ENCODE assay signal across 2 cellular contexts in genomic region chr5:868599-869135, GRCh38.
TF ChIP-seq lines count a peak whose summit lies in the region.

No MANE protein-coding gene starts in this region.

TF ChIP-seq in K562, 482 proteins besides CTCF, POLR2A, EP300 and RAD21:
- no peak for TF ChIP-seq POU5F1 (IDR thresholded peaks at IDR 0.05; ENCODE audit: borderline replicate concordance, low read depth, low read length, partially characterized antibody)
- 0 out of 2 replicates have a peak, but pooled peaks have one; percentile 25 for TF ChIP-seq RBFOX2 (IDR thresholded peaks at IDR 0.05; ENCODE audit: low read depth, low read length)
- 0 out of 2 replicates have a peak, but pooled peaks have one; percentile 36 for TF ChIP-seq POLR2G (IDR thresholded peaks at IDR 0.05; ENCODE audit: low read depth, low read length)
- TF ChIP-seq, protein P1, sequence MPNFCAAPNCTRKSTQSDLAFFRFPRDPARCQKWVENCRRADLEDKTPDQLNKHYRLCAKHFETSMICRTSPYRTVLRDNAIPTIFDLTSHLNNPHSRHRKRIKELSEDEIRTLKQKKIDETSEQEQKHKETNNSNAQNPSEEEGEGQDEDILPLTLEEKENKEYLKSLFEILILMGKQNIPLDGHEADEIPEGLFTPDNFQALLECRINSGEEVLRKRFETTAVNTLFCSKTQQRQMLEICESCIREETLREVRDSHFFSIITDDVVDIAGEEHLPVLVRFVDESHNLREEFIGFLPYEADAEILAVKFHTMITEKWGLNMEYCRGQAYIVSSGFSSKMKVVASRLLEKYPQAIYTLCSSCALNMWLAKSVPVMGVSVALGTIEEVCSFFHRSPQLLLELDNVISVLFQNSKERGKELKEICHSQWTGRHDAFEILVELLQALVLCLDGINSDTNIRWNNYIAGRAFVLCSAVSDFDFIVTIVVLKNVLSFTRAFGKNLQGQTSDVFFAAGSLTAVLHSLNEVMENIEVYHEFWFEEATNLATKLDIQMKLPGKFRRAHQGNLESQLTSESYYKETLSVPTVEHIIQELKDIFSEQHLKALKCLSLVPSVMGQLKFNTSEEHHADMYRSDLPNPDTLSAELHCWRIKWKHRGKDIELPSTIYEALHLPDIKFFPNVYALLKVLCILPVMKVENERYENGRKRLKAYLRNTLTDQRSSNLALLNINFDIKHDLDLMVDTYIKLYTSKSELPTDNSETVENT (CRISPR knock-in tag; IDR thresholded peaks at IDR 0.05): no peak
- TF ChIP-seq GTF2A2 (tag; IDR thresholded peaks at IDR 0.05): no peak
- TF ChIP-seq PHB2 (IDR thresholded peaks at IDR 0.05; ENCODE audit: low read depth): no peak
- TF ChIP-seq, protein P2, sequence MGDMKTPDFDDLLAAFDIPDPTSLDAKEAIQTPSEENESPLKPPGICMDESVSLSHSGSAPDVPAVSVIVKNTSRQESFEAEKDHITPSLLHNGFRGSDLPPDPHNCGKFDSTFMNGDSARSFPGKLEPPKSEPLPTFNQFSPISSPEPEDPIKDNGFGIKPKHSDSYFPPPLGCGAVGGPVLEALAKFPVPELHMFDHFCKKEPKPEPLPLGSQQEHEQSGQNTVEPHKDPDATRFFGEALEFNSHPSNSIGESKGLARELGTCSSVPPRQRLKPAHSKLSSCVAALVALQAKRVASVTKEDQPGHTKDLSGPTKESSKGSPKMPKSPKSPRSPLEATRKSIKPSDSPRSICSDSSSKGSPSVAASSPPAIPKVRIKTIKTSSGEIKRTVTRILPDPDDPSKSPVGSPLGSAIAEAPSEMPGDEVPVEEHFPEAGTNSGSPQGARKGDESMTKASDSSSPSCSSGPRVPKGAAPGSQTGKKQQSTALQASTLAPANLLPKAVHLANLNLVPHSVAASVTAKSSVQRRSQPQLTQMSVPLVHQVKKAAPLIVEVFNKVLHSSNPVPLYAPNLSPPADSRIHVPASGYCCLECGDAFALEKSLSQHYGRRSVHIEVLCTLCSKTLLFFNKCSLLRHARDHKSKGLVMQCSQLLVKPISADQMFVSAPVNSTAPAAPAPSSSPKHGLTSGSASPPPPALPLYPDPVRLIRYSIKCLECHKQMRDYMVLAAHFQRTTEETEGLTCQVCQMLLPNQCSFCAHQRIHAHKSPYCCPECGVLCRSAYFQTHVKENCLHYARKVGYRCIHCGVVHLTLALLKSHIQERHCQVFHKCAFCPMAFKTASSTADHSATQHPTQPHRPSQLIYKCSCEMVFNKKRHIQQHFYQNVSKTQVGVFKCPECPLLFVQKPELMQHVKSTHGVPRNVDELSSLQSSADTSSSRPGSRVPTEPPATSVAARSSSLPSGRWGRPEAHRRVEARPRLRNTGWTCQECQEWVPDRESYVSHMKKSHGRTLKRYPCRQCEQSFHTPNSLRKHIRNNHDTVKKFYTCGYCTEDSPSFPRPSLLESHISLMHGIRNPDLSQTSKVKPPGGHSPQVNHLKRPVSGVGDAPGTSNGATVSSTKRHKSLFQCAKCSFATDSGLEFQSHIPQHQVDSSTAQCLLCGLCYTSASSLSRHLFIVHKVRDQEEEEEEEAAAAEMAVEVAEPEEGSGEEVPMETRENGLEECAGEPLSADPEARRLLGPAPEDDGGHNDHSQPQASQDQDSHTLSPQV (IDR thresholded peaks at IDR 0.05): no peak
- TF ChIP-seq, protein P3, sequence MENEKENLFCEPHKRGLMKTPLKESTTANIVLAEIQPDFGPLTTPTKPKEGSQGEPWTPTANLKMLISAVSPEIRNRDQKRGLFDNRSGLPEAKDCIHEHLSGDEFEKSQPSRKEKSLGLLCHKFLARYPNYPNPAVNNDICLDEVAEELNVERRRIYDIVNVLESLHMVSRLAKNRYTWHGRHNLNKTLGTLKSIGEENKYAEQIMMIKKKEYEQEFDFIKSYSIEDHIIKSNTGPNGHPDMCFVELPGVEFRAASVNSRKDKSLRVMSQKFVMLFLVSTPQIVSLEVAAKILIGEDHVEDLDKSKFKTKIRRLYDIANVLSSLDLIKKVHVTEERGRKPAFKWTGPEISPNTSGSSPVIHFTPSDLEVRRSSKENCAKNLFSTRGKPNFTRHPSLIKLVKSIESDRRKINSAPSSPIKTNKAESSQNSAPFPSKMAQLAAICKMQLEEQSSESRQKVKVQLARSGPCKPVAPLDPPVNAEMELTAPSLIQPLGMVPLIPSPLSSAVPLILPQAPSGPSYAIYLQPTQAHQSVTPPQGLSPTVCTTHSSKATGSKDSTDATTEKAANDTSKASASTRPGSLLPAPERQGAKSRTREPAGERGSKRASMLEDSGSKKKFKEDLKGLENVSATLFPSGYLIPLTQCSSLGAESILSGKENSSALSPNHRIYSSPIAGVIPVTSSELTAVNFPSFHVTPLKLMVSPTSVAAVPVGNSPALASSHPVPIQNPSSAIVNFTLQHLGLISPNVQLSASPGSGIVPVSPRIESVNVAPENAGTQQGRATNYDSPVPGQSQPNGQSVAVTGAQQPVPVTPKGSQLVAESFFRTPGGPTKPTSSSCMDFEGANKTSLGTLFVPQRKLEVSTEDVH (IDR thresholded peaks at IDR 0.05; ENCODE audit: low read depth, partially characterized antibody): no peak
- TF ChIP-seq SP1 (CRISPR knock-in tag; IDR thresholded peaks at IDR 0.05): no peak
TF ChIP-seq in K562: peak in this region for 2.

TF ChIP-seq in HepG2, 621 proteins besides CTCF, POLR2A, EP300 and RAD21:
- TF ChIP-seq AGO2 (optimal IDR thresholded peaks at IDR 0.05; ENCODE audit: low read depth, low read length) (peak; percentile 23), RFX3 (CRISPR knock-in tag; IDR thresholded peaks at IDR 0.05) (no peak), GATA4 (IDR thresholded peaks at IDR 0.05; ENCODE audit: borderline replicate concordance, low read depth) (no peak)
